ENCODE assay signal across 1 cellular context in the genomic region with DNA sequence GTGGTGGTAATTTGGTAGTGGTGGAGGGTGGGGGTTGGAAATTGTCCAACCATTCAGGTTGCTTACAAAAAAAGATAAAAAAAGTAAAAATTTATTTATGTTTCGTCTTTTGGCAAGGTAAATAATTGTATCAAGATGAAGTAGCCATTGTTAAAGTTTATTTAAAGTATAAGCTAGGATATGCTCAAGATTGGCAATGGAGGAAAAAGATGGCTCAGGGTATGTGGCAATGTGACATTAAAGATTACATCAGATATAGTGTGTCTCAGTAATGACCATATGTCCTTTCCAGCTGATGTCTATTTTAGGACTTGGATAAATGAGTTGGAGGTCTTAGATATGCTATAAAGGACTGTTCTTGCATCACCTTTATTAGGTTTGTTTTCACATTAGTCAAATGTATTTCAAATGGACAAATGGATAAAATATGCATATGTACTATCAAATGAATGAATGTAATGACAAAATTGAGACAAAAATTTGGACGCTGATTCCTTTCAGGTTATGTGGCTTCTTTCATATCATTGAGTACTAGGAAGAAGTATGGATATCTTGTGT.
TF ChIP-seq lines count a peak whose summit lies in the region.

No MANE protein-coding gene starts in this region.

TF ChIP-seq in K562, 482 proteins besides CTCF, POLR2A, EP300 and RAD21 (continued from another document and continues in another):
- TF ChIP-seq, protein P1, sequence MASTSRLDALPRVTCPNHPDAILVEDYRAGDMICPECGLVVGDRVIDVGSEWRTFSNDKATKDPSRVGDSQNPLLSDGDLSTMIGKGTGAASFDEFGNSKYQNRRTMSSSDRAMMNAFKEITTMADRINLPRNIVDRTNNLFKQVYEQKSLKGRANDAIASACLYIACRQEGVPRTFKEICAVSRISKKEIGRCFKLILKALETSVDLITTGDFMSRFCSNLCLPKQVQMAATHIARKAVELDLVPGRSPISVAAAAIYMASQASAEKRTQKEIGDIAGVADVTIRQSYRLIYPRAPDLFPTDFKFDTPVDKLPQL (IDR thresholded peaks at IDR 0.05; ENCODE audit: extremely low read depth, insufficient read length): no peak
- TF ChIP-seq, protein P2, sequence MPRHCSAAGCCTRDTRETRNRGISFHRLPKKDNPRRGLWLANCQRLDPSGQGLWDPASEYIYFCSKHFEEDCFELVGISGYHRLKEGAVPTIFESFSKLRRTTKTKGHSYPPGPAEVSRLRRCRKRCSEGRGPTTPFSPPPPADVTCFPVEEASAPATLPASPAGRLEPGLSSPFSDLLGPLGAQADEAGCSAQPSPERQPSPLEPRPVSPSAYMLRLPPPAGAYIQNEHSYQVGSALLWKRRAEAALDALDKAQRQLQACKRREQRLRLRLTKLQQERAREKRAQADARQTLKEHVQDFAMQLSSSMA (CRISPR knock-in tag; IDR thresholded peaks at IDR 0.05): no peak
- no peak for TF ChIP-seq EGR1 (conservative IDR thresholded peaks at IDR 0.05)
- TF ChIP-seq ZKSCAN3 (CRISPR knock-in tag; IDR thresholded peaks at IDR 0.05): no peak
- no peak for TF ChIP-seq NR2C2 (CRISPR knock-in tag; IDR thresholded peaks at IDR 0.05)
- TF ChIP-seq NR2C2 (tag; IDR thresholded peaks at IDR 0.05): no peak
- TF ChIP-seq ZNF274 (IDR thresholded peaks at IDR 0.05; ENCODE audit: borderline replicate concordance, low read depth, low read length): no peak
- TF ChIP-seq, protein P3, sequence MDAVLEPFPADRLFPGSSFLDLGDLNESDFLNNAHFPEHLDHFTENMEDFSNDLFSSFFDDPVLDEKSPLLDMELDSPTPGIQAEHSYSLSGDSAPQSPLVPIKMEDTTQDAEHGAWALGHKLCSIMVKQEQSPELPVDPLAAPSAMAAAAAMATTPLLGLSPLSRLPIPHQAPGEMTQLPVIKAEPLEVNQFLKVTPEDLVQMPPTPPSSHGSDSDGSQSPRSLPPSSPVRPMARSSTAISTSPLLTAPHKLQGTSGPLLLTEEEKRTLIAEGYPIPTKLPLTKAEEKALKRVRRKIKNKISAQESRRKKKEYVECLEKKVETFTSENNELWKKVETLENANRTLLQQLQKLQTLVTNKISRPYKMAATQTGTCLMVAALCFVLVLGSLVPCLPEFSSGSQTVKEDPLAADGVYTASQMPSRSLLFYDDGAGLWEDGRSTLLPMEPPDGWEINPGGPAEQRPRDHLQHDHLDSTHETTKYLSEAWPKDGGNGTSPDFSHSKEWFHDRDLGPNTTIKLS (IDR thresholded peaks at IDR 0.05; ENCODE audit: borderline replicate concordance, low read depth): peak; percentile 49; the same call in 1 of the 2 replicates
- TF ChIP-seq HDAC2 (IDR thresholded peaks at IDR 0.05): no peak
- TF ChIP-seq, protein P4, sequence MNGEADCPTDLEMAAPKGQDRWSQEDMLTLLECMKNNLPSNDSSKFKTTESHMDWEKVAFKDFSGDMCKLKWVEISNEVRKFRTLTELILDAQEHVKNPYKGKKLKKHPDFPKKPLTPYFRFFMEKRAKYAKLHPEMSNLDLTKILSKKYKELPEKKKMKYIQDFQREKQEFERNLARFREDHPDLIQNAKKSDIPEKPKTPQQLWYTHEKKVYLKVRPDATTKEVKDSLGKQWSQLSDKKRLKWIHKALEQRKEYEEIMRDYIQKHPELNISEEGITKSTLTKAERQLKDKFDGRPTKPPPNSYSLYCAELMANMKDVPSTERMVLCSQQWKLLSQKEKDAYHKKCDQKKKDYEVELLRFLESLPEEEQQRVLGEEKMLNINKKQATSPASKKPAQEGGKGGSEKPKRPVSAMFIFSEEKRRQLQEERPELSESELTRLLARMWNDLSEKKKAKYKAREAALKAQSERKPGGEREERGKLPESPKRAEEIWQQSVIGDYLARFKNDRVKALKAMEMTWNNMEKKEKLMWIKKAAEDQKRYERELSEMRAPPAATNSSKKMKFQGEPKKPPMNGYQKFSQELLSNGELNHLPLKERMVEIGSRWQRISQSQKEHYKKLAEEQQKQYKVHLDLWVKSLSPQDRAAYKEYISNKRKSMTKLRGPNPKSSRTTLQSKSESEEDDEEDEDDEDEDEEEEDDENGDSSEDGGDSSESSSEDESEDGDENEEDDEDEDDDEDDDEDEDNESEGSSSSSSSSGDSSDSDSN (IDR thresholded peaks at IDR 0.05; ENCODE audit: borderline replicate concordance in 1 of 2, low read depth in 2 of 2, low read length in 2 of 2): no peak
- TF ChIP-seq, protein P5, sequence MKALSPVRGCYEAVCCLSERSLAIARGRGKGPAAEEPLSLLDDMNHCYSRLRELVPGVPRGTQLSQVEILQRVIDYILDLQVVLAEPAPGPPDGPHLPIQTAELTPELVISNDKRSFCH (CRISPR knock-in tag; IDR thresholded peaks at IDR 0.05): no peak
- TF ChIP-seq, protein P5 (tag; IDR thresholded peaks at IDR 0.05): 0 out of 2 replicates have a peak, but pooled peaks have one; percentile 56
- peak; percentile 58; the same call in 1 of the 2 replicates for TF ChIP-seq FOXJ2 (tag; IDR thresholded peaks at IDR 0.05)
- TF ChIP-seq SPI1 (IDR thresholded peaks at IDR 0.05; ENCODE audit: borderline replicate concordance, low read depth, low read length): no peak
- TF ChIP-seq MTA1 (IDR thresholded peaks at IDR 0.05; ENCODE audit: borderline replicate concordance): no peak
- TF ChIP-seq, protein P6, sequence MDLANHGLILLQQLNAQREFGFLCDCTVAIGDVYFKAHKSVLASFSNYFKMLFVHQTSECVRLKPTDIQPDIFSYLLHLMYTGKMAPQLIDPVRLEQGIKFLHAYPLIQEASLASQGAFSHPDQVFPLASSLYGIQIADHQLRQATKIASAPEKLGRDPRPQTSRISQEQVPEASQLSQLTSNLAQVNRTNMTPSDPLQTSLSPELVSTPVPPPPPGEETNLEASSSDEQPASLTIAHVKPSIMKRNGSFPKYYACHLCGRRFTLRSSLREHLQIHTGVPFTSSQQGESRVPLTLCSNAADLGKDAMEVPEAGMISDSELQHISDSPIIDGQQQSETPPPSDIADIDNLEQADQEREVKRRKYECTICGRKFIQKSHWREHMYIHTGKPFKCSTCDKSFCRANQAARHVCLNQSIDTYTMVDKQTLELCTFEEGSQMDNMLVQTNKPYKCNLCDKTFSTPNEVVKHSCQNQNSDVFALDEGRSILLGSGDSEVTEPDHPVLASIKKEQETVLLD (IDR thresholded peaks at IDR 0.05): no peak
- TF ChIP-seq SNIP1 (IDR thresholded peaks at IDR 0.05; ENCODE audit: low read depth): no peak
- no peak for TF ChIP-seq RBM22 (IDR thresholded peaks at IDR 0.05; ENCODE audit: low read depth, low read length, poor library complexity, severe bottlenecking)
- TF ChIP-seq, protein P7, sequence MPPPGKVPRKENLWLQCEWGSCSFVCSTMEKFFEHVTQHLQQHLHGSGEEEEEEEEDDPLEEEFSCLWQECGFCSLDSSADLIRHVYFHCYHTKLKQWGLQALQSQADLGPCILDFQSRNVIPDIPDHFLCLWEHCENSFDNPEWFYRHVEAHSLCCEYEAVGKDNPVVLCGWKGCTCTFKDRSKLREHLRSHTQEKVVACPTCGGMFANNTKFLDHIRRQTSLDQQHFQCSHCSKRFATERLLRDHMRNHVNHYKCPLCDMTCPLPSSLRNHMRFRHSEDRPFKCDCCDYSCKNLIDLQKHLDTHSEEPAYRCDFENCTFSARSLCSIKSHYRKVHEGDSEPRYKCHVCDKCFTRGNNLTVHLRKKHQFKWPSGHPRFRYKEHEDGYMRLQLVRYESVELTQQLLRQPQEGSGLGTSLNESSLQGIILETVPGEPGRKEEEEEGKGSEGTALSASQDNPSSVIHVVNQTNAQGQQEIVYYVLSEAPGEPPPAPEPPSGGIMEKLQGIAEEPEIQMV (tag; conservative IDR thresholded peaks at IDR 0.05; ENCODE audit: low read depth): 0 out of 2 replicates have a peak, but pooled peaks have one; percentile 15
- TF ChIP-seq ZNF133 (CRISPR knock-in tag; IDR thresholded peaks at IDR 0.05): no peak
- TF ChIP-seq PCBP1 (IDR thresholded peaks at IDR 0.05; ENCODE audit: low read depth, low read length, poor library complexity, severe bottlenecking): no peak
- TF ChIP-seq HCFC1 (IDR thresholded peaks at IDR 0.05; ENCODE audit: low read depth, low read length): no peak
- no peak for TF ChIP-seq HMG20B (CRISPR knock-in tag; IDR thresholded peaks at IDR 0.05)
- no peak for TF ChIP-seq NFYB (IDR thresholded peaks at IDR 0.05; ENCODE audit: extremely low read depth, insufficient read length)
- no peak for TF ChIP-seq XRCC3 (IDR thresholded peaks at IDR 0.05)
- TF ChIP-seq DDX20 (tag; IDR thresholded peaks at IDR 0.05; ENCODE audit: low read depth): peak; percentile 34; the same call in 1 of the 2 replicates
- TF ChIP-seq, protein P8, sequence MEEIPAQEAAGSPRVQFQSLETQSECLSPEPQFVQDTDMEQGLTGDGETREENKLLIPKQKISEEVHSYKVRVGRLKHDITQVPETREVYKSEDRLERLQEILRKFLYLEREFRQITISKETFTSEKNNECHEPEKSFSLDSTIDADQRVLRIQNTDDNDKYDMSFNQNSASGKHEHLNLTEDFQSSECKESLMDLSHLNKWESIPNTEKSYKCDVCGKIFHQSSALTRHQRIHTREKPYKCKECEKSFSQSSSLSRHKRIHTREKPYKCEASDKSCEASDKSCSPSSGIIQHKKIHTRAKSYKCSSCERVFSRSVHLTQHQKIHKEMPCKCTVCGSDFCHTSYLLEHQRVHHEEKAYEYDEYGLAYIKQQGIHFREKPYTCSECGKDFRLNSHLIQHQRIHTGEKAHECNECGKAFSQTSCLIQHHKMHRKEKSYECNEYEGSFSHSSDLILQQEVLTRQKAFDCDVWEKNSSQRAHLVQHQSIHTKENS (CRISPR knock-in tag; IDR thresholded peaks at IDR 0.05): no peak
- TF ChIP-seq, protein P9, sequence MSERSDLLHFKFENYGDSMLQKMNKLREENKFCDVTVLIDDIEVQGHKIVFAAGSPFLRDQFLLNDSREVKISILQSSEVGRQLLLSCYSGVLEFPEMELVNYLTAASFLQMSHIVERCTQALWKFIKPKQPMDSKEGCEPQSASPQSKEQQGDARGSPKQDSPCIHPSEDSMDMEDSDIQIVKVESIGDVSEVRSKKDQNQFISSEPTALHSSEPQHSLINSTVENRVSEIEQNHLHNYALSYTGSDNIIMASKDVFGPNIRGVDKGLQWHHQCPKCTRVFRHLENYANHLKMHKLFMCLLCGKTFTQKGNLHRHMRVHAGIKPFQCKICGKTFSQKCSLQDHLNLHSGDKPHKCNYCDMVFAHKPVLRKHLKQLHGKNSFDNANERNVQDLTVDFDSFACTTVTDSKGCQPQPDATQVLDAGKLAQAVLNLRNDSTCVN (CRISPR knock-in tag; IDR thresholded peaks at IDR 0.05): no peak
- TF ChIP-seq GTF2E2 (tag; IDR thresholded peaks at IDR 0.05): no peak; the same call in 1 of the 2 replicates
- TF ChIP-seq, protein P10, sequence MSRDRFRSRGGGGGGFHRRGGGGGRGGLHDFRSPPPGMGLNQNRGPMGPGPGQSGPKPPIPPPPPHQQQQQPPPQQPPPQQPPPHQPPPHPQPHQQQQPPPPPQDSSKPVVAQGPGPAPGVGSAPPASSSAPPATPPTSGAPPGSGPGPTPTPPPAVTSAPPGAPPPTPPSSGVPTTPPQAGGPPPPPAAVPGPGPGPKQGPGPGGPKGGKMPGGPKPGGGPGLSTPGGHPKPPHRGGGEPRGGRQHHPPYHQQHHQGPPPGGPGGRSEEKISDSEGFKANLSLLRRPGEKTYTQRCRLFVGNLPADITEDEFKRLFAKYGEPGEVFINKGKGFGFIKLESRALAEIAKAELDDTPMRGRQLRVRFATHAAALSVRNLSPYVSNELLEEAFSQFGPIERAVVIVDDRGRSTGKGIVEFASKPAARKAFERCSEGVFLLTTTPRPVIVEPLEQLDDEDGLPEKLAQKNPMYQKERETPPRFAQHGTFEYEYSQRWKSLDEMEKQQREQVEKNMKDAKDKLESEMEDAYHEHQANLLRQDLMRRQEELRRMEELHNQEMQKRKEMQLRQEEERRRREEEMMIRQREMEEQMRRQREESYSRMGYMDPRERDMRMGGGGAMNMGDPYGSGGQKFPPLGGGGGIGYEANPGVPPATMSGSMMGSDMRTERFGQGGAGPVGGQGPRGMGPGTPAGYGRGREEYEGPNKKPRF (IDR thresholded peaks at IDR 0.05; ENCODE audit: low read depth, low read length): no peak
- TF ChIP-seq, protein P11, sequence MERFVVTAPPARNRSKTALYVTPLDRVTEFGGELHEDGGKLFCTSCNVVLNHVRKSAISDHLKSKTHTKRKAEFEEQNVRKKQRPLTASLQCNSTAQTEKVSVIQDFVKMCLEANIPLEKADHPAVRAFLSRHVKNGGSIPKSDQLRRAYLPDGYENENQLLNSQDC (CRISPR knock-in tag; IDR thresholded peaks at IDR 0.05): no peak
